Comparison of ENCODE assay signal across 11 cellular contexts in the genomic region with DNA sequence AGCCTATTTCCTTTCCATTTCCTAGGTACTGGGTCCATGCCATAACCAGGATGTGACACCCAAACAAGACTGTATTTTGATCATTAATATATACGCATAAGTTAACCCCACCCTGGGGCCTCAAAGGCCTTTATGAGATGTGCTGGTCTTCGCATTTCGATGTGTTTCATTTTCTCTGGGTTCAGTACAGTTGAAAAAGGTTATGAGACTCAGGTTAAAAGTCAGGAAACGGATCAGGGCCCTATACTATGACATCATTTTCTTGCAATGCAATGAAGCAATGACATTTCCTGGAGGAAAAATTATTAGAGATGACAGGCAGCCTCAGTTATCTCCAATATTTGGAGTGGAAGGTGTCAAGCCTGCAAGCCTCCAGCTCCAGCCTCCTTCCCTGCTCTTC. TPM values are rescaled to one million over a fixed set of nuclear protein-coding genes. Genes with fewer than 3 reads are reported as not detected.
DNase-seq lines count a peak whose midpoint lies in the region; ATAC-seq, FAIRE-seq and TF ChIP-seq lines count a peak whose summit lies in the region.
"Had no signal": no experiment of that assay in that cellular context is flagged by ENCODE, and none has a peak within 500 bp of the region (broad histone marks: within the 10 kb centered on the region; RNA-seq: fewer than 3 reads in every experiment).

No MANE protein-coding gene starts in this region.

- H3K27me3 ChIP-seq in Loucy (ENCODE audit: insufficient read depth, low read length, poor library complexity, severe bottlenecking) (no peaks in the 10 kb centered on the region), bronchial epithelial cell (ENCODE audit: control insufficient read depth, insufficient read depth, low read length) (no peaks in the 10 kb centered on the region), mesenchymal stem cell (ENCODE audit: control insufficient read depth in 1 of 2, insufficient read depth in 1 of 2, low read length in 2 of 2) (no peaks in the 10 kb centered on the region), transverse colon (no peaks in the 10 kb centered on the region)

- H3K36me3 ChIP-seq in Loucy (ENCODE audit: insufficient read depth, low read length) (no peaks in the 10 kb centered on the region), bronchial epithelial cell (ENCODE audit: control insufficient read depth, insufficient read depth, low read length) (no peaks in the 10 kb centered on the region), mesenchymal stem cell (ENCODE audit: control insufficient read depth in 1 of 2, insufficient read depth in 2 of 2, low read depth in 1 of 2, low read length in 2 of 2) (no peaks in the 10 kb centered on the region), transverse colon (no peaks in the 10 kb centered on the region)

- no peak for TF ChIP-seq EP300 in transverse colon (IDR thresholded peaks at IDR 0.05; ENCODE audit: low read depth)

- no peaks in the 10 kb centered on the region for H3K9me2 ChIP-seq in Loucy (replicated peaks; ENCODE audit: low read depth, low read length)

- H2AK5ac ChIP-seq in mesenchymal stem cell (ENCODE audit: low read length, severe bottlenecking): peak overlapping the region; percentile 71

- peak overlapping the region; percentile 21 to 80 for H3K18ac ChIP-seq in mesenchymal stem cell (ENCODE audit: low read depth in 1 of 2, low read length in 2 of 2)

- H3F3A ChIP-seq in Loucy (ENCODE audit: low read depth): no peaks in the 10 kb centered on the region

- H3K23ac ChIP-seq in mesenchymal stem cell (ENCODE audit: low read length in 2 of 2): no peak overlapping the region

- H2AFZ ChIP-seq in Loucy (ENCODE audit: low read length) (no peak overlapping the region), mesenchymal stem cell (ENCODE audit: low read depth, low read length) (no peak overlapping the region)

- peak overlapping the region; percentile 62 for H2BK120ac ChIP-seq in mesenchymal stem cell (ENCODE audit: low read depth, low read length)

- H4K20me1 ChIP-seq in Loucy (ENCODE audit: insufficient read depth, low read length, poor library complexity, severe bottlenecking): no peaks in the 10 kb centered on the region

- WGBS in mesenchymal stem cell: 12% methylated on average over 3 of the region's 4 CpGs
- 67 to 78% methylated on average over 2 to 4 of the region's 4 CpGs for WGBS in transverse colon (ENCODE audit: low coverage in 1 of 2), 2 donors

- H3K4me1 ChIP-seq in Loucy (ENCODE audit: insufficient read depth, low read length, poor library complexity, severe bottlenecking) (peaks cover 10% of the 10 kb centered on the region), mesenchymal stem cell (ENCODE audit: control insufficient read depth, insufficient read depth, low read depth, low read length) (peaks cover 13% of the 10 kb centered on the region), transverse colon (peaks cover 0 to 29% (median 0%) of the 10 kb centered on the region in 4 donors)

- TF ChIP-seq CTCF in Loucy (conservative IDR thresholded peaks at IDR 0.05; ENCODE audit: low read length): no peak
- no peak for TF ChIP-seq CTCF in bronchial epithelial cell (IDR thresholded peaks at IDR 0.05; ENCODE audit: insufficient read depth, low read length, severe bottlenecking)
- TF ChIP-seq CTCF in transverse colon (IDR thresholded peaks at IDR 0.05): no peak

- H2BK5ac ChIP-seq in mesenchymal stem cell (ENCODE audit: low read depth, low read length, poor library complexity, severe bottlenecking): peak overlapping the region; percentile 98

- DNase-seq in bronchial epithelial cell (ENCODE audit: low read depth) (peak; percentile 54), mesenchymal stem cell (peak; percentile 64), transverse colon (no peak), AG20443 (ENCODE audit: low spot score) (no peak), Ammon's horn (ENCODE audit: low spot score) (no peak)
- DNase-seq: activated naive CD4-positive, alpha-beta T cell; NCI-H1436 treated with DMSO at 0.1 percent for 48 hours had no signal

- in situ Hi-C loops in transverse colon (cut with MboI; ENCODE audit: low pct_ligation_motif_present in 1 of 4, low pct_unique_long_range_greater_than_20kb in 1 of 4, low sequenced_read_pairs in 3 of 4): no loop called here

- H3K14ac ChIP-seq in mesenchymal stem cell (ENCODE audit: low read length in 2 of 2): no peak overlapping the region

- H3K4me3 ChIP-seq in Loucy (ENCODE audit: low read length, poor library complexity, severe bottlenecking) (no peak overlapping the region), bronchial epithelial cell (ENCODE audit: low read depth, low read length) (no peak overlapping the region), mesenchymal stem cell (ENCODE audit: insufficient read depth in 1 of 2, low read depth in 1 of 2, low read length in 2 of 2) (peak overlapping the region in 1 of 2 experiments; percentile 20), transverse colon (no peak overlapping the region)

- H3K9me3 ChIP-seq in Loucy (ENCODE audit: insufficient read depth, low read depth, low read length) (no peaks in the 10 kb centered on the region), mesenchymal stem cell (ENCODE audit: control insufficient read depth, low read length) (no peaks in the 10 kb centered on the region), transverse colon (no peaks in the 10 kb centered on the region)

- H3K27ac ChIP-seq in mesenchymal stem cell (ENCODE audit: low read length, poor library complexity, severe bottlenecking) (peak overlapping the region; percentile 99), transverse colon (peak overlapping the region; percentile 31 to 54 (median 40))

- H3K9ac ChIP-seq in Loucy (ENCODE audit: low read depth, low read length, poor library complexity, severe bottlenecking): no peak overlapping the region
- peak overlapping the region; percentile 65 for H3K9ac ChIP-seq in mesenchymal stem cell (ENCODE audit: low read length)

- H3K79me2 ChIP-seq in Loucy (ENCODE audit: insufficient read depth, low read length): no peaks in the 10 kb centered on the region

- ATAC-seq in GM18909 (IDR thresholded peaks at IDR 0.05; ENCODE audit: poor library complexity, unreplicated experiment): no peak
- ATAC-seq: stimulated activated effector memory CD8-positive, alpha-beta T cell treated with anti-CD3 and anti-CD28 coated beads, Interleukin-12 subunit alpha, Interleukin-12 subunit beta, amount 100 ng/mL, for 72 hours had no signal

- H2BK15ac ChIP-seq in mesenchymal stem cell (ENCODE audit: low read depth, poor library complexity, severe bottlenecking): no peak overlapping the region

- no peaks in the 10 kb centered on the region for H3K79me1 ChIP-seq in mesenchymal stem cell (replicated peaks; ENCODE audit: low read length, poor library complexity, severe bottlenecking)

- TF ChIP-seq POLR2A in transverse colon (IDR thresholded peaks at IDR 0.05): no peak

- no peak for FAIRE-seq in bronchial epithelial cell (lab: Jason Lieb, UNC)

- H3K4ac ChIP-seq in mesenchymal stem cell (ENCODE audit: low read depth in 1 of 2, low read length in 2 of 2): peak overlapping the region in 1 of 2 experiments; percentile 65

- intact Hi-C loops in transverse colon (cut with DNase I; ENCODE audit: low total_unique reads): no loop called here

- peak overlapping the region; percentile 28 for H4K91ac ChIP-seq in mesenchymal stem cell (ENCODE audit: low read length)

- peak overlapping the region; percentile 32 to 51 for H2BK12ac ChIP-seq in mesenchymal stem cell (ENCODE audit: low read length in 2 of 2)

- H3K4me2 ChIP-seq in Loucy (ENCODE audit: low read depth, low read length, poor library complexity, severe bottlenecking): peak overlapping the region; percentile 22
- H3K4me2 ChIP-seq in mesenchymal stem cell (ENCODE audit: low read length, poor library complexity, severe bottlenecking): no peak overlapping the region

- H4K8ac ChIP-seq in mesenchymal stem cell (ENCODE audit: low read length): peak overlapping the region; percentile 78

RNA-seq across cellular contexts. Expression of gene TMEM212, which starts 31.7 kb away (rescaled TPM):
- total RNA-seq in bronchial epithelial cell (not detected in 2 replicates), transverse colon (not detected)
- 0.06 TPM for polyA plus RNA-seq in mesenchymal stem cell (2013, experiment 1 of 2)
- polyA plus RNA-seq in mesenchymal stem cell (2013, experiment 2 of 2): not detected
- total RNA-seq: epithelial cell of proximal tubule had no signal

Comparison
In these comparisons a context has a peak if more than half of its experiments do, and no peak if none do; other contexts are left out.
1. DNase-seq: peak in bronchial epithelial cell (single experiment) and mesenchymal stem cell (single experiment); none in transverse colon (single experiment), AG20443 (single experiment) and Ammon's horn (single experiment).